Comparison of ENCODE assay signal across 8 cellular contexts in genomic region chr1:31282426-31282825, GRCh38. TPM values are rescaled to one million over a fixed set of nuclear protein-coding genes. Genes with fewer than 3 reads are reported as not detected.
"Had no signal": no experiment of that assay in that cellular context is flagged by ENCODE, and none has a peak within 500 bp of the region (broad histone marks: within the 10 kb centered on the region; RNA-seq: fewer than 3 reads in every experiment).

No MANE protein-coding gene starts in this region.

RNA-seq across cellular contexts. Expression of gene NKAIN1, which starts 42.7 kb away (rescaled TPM):
- total RNA-seq: dermis blood vessel endothelial cell, dermis microvascular lymphatic vessel endothelial cell, esophagus muscularis mucosa, fibroblast of villous mesenchyme, foreskin keratinocyte, gastroesophageal sphincter, glomerular endothelial cell had no signal
- polyA plus RNA-seq: foreskin keratinocyte, heart left ventricle had no signal
